In the genomic region with DNA sequence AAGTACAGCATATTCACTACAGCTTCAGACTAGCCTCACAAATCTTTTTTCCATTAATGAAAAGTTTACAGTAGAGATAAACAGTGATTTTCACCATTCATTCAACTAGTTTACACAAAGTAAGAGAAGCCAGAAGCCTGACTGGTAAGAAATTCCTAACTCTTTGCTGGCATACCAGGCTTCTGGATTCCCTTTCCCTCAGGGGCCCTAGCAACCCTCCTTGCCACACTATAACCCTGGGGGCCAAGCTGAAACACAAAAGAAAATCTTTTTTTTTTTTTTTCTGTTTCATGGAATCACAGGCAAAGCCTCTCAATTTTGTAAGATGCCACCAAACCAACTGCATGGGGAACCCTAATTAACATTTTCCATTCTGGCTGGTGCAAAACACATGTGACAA, we compare ENCODE assay signal across 23 cellular contexts.
"Had no signal": no experiment of that assay in that cellular context is flagged by ENCODE, and none has a peak within 500 bp of the region (broad histone marks: within the 10 kb centered on the region; RNA-seq: fewer than 3 reads in every experiment).

No MANE protein-coding gene starts in this region.

- H3K4me1 Mint-ChIP-seq: memory B cell; mesothelial cell of epicardium; naive B cell; naive thymus-derived CD8-positive, alpha-beta T cell had no signal

- H3K4me1 ChIP-seq: colonic mucosa, esophagus squamous epithelium, foreskin keratinocyte, heart left ventricle, left lung, lower lobe of right lung had no signal

- H3K27ac Mint-ChIP-seq: dendritic cell treated with granulocyte-macrophage colony-stimulating factor and Interleukin-4, amounts not matched to agents 40 ng/mL and 50 ng/mL, for 4 days; effector memory CD8-positive, alpha-beta T cell; endodermal cell; memory B cell; mesothelial cell of epicardium; naive B cell; naive thymus-derived CD8-positive, alpha-beta T cell had no signal

- H3K4me3 ChIP-seq: colonic mucosa, esophagus squamous epithelium, gastroesophageal sphincter, heart left ventricle, left lung, lower lobe of right lung, mucosa of descending colon had no signal

- ATAC-seq: effector memory CD8-positive, alpha-beta T cell; esophagus mucosa; foreskin keratinocyte; gastroesophageal sphincter; heart left ventricle; left cardiac atrium; left lung; left ventricle myocardium superior; lower lobe of right lung; mucosa of descending colon; naive thymus-derived CD8-positive, alpha-beta T cell had no signal

- H3K9me3 ChIP-seq: colonic mucosa, esophagus squamous epithelium, mucosa of descending colon had no signal

- H3K4me3 Mint-ChIP-seq: dendritic cell treated with granulocyte-macrophage colony-stimulating factor and Interleukin-4, amounts not matched to agents 40 ng/mL and 50 ng/mL, for 4 days; effector memory CD8-positive, alpha-beta T cell; endodermal cell; memory B cell; mesothelial cell of epicardium; naive B cell; naive thymus-derived CD8-positive, alpha-beta T cell had no signal

- H3K27me3 ChIP-seq: colonic mucosa, esophagus squamous epithelium, foreskin keratinocyte, gastroesophageal sphincter, heart left ventricle, left lung had no signal

- H3K27ac ChIP-seq: colonic mucosa, epithelial cell of prostate, esophagus squamous epithelium, foreskin keratinocyte, gastroesophageal sphincter, heart left ventricle, left lung, lower lobe of right lung had no signal

- DNase-seq: colonic mucosa; cortex of kidney; effector CD8-positive, alpha-beta T cell; effector memory CD8-positive, alpha-beta T cell; endodermal cell; erythroblast; esophagus squamous epithelium; foreskin keratinocyte; heart left ventricle; hippocampal formation; left cardiac atrium; left lung; left ventricle myocardium superior; lower lobe of right lung; mucosa of descending colon; naive B cell; naive thymus-derived CD8-positive, alpha-beta T cell had no signal

- H3K36me3 ChIP-seq: colonic mucosa, esophagus squamous epithelium, gastroesophageal sphincter, heart left ventricle, left lung, lower lobe of right lung had no signal
